14 cellular contexts compared by ENCODE assay signal in the genomic region with DNA sequence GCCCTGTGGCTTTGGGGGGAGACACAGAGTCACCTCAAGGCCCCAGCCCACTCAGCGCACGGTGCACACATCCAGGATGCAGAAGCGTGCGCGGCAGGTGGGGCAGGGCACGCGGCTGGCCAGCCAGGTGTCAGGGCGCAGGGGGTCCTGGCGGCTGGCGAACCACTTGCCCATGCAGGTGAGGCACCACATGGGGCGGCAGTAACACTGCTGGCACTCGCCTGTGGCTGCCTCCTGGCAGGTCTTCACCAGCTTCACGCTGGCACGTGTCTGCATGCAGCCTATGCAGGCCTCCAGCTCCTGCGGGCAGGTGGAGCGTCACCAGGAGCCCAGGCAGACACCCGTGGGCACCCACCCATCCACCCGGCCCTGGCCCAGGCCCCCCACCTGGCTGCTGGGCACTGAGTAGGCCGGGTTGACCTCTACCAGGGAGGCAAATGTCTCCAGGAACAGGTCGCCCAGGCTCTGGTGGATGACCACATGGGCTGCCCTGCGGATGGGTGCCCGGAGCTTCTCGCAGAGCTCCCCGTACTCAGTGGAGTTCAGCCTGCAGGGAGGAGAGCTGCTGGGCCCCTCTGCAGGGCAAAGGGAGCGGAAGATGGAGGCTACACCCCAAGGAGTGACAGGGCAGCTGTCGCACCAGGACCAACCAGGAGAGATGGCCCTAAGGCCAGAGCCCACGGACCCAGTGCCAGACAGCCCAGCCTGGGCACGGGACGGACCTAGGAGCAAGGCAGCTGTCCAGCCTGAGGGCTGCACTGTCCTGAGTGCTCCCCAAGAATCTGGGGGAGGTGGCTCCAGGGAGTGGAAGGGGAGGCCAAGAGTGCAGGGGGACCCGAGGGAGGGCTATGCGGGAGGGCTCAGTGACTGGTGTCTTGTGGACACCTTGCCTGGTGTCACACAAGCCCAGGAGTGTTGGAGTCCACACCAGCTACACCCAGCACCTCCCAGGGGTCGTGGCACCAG. TPM values are rescaled to one million over a fixed set of nuclear protein-coding genes. Genes with fewer than 3 reads are reported as not detected.
DNase-seq lines count a peak whose midpoint lies in the region; ATAC-seq and TF ChIP-seq lines count a peak whose summit lies in the region.
"Had no signal": no experiment of that assay in that cellular context is flagged by ENCODE, and none has a peak within 500 bp of the region (broad histone marks: within the 10 kb centered on the region; RNA-seq: fewer than 3 reads in every experiment).

No MANE protein-coding gene starts in this region.

- no peak overlapping the region for H3K4ac ChIP-seq in mesenchymal stem cell (ENCODE audit: low read depth in 1 of 2, low read length in 2 of 2)

- H2AFZ ChIP-seq in OCI-LY7 (ENCODE audit: low read length) (no peak overlapping the region), mesenchymal stem cell (ENCODE audit: low read depth, low read length) (no peak overlapping the region)

- TF ChIP-seq CTCF in C4-2B (conservative IDR thresholded peaks at IDR 0.05) (no peak), OCI-LY7 (conservative IDR thresholded peaks at IDR 0.05; ENCODE audit: low read length) (no peak)

- H4K20me1 ChIP-seq in OCI-LY7 (ENCODE audit: insufficient read depth, low read length), result peaks cover 18% of the 10 kb centered on the region; the same call in 1 of the 2 replicates

- peaks cover 62% of the 10 kb centered on the region for H3K79me2 ChIP-seq in OCI-LY7 (ENCODE audit: insufficient read depth, low read depth, low read length)

- no peak overlapping the region for H2BK12ac ChIP-seq in mesenchymal stem cell (ENCODE audit: low read length in 2 of 2)

- ATAC-seq in HG02763 (IDR thresholded peaks at IDR 0.05; ENCODE audit: unreplicated experiment), result no peak

- no peak overlapping the region for H2BK15ac ChIP-seq in mesenchymal stem cell (ENCODE audit: low read depth, poor library complexity, severe bottlenecking)

- no peaks in the 10 kb centered on the region for H3K27me3 ChIP-seq in mesenchymal stem cell (ENCODE audit: control insufficient read depth in 1 of 2, insufficient read depth in 1 of 2, low read length in 2 of 2)
- H3K27me3 ChIP-seq: adrenal gland, SJCRH30, upper lobe of left lung had no signal

- 97% methylated on average over 32 of the region's 32 CpGs for WGBS in mesenchymal stem cell

- H3K4me2 ChIP-seq in OCI-LY7 (ENCODE audit: low read length) (peak overlapping the region; percentile 91), mesenchymal stem cell (ENCODE audit: low read length, poor library complexity, severe bottlenecking) (no peak overlapping the region)

- H2BK5ac ChIP-seq in mesenchymal stem cell (ENCODE audit: low read depth, low read length, poor library complexity, severe bottlenecking), result no peak overlapping the region

- H2AK5ac ChIP-seq in mesenchymal stem cell (ENCODE audit: low read length, severe bottlenecking), result no peak overlapping the region

- no peak overlapping the region for H3K9ac ChIP-seq in mesenchymal stem cell (ENCODE audit: low read length)

- peak overlapping the region; percentile 76 for H3K4me3 ChIP-seq in OCI-LY7 (ENCODE audit: low read depth, low read length, poor library complexity, severe bottlenecking)
- no peak overlapping the region for H3K4me3 ChIP-seq in mesenchymal stem cell (ENCODE audit: insufficient read depth in 1 of 2, low read depth in 1 of 2, low read length in 2 of 2)
- H3K4me3 ChIP-seq: adrenal gland, SJCRH30, upper lobe of left lung had no signal

- CTCF ChIA-PET in OCI-LY7 (lab: Charles Lee; ENCODE audit: unreplicated experiment), result interaction anchor here (0.9 to 1.5 kb wide), 2 partner anchors 24 to 26 kb away, joined by 3 to 5 read pairs; no protein-coding TSS in a partner anchor

- TF ChIP-seq POLR2A in GM19099 (IDR thresholded peaks at IDR 0.05; ENCODE audit: extremely low read depth, insufficient read length, low read depth), result peak; percentile 30

- no peak overlapping the region for H2BK120ac ChIP-seq in mesenchymal stem cell (ENCODE audit: low read depth, low read length)

- peaks cover 69% of the 10 kb centered on the region for H3K36me3 ChIP-seq in OCI-LY7 (ENCODE audit: insufficient read depth, low read length)
- H3K36me3 ChIP-seq in mesenchymal stem cell (ENCODE audit: control insufficient read depth in 1 of 2, insufficient read depth in 2 of 2, low read depth in 1 of 2, low read length in 2 of 2), result peaks cover 30 to 34% of the 10 kb centered on the region in 2 experiments

- peak overlapping the region; percentile 37 for H4K91ac ChIP-seq in mesenchymal stem cell (ENCODE audit: low read length)

- DNase-seq in OCI-LY7 (ENCODE audit: low spot score) (peak; percentile 24), mesenchymal stem cell (no peak), AML-193 (lab: John Stamatoyannopoulos, UW) (no peak), CD1c-positive myeloid dendritic cell (ENCODE audit: extremely low spot score) (no peak), NCI-H187 (lab: John Stamatoyannopoulos, UW) (no peak)
- DNase-seq: NCI-H187 treated with DMSO at 0.1 percent for 48 hours; NK-92 treated with Interleukin-12 subunit alpha and Interleukin-12 subunit beta, amount 100 ng/mL, for 24 hours; SJCRH30; T1000 had no signal

- H3K27ac ChIP-seq in C4-2B (peak overlapping the region; percentile 97), OCI-LY7 (ENCODE audit: low read depth, low read length, poor library complexity, severe bottlenecking) (peak overlapping the region; percentile 85), mesenchymal stem cell (ENCODE audit: low read length, poor library complexity, severe bottlenecking) (no peak overlapping the region)
- H3K27ac ChIP-seq: SJCRH30, upper lobe of left lung had no signal

- no peak overlapping the region for H4K8ac ChIP-seq in mesenchymal stem cell (ENCODE audit: low read length)

- H3K79me1 ChIP-seq in mesenchymal stem cell (replicated peaks; ENCODE audit: low read length, poor library complexity, severe bottlenecking), result peaks cover 24% of the 10 kb centered on the region

- H3K4me1 ChIP-seq in OCI-LY7 (ENCODE audit: insufficient read depth, low read length, poor library complexity, severe bottlenecking), result peaks cover 66% of the 10 kb centered on the region
- H3K4me1 ChIP-seq in mesenchymal stem cell (ENCODE audit: control insufficient read depth, insufficient read depth, low read depth, low read length), result peaks cover 40% of the 10 kb centered on the region

- no peaks in the 10 kb centered on the region for H3K9me2 ChIP-seq in OCI-LY7 (ENCODE audit: insufficient read depth, low read length)

- H3K9me3 ChIP-seq in OCI-LY7 (ENCODE audit: low read length) (no peaks in the 10 kb centered on the region), mesenchymal stem cell (ENCODE audit: control insufficient read depth, low read length) (no peaks in the 10 kb centered on the region)
- H3K9me3 ChIP-seq: adrenal gland, SJCRH30, upper lobe of left lung had no signal

- no peak overlapping the region for H3K18ac ChIP-seq in mesenchymal stem cell (ENCODE audit: low read depth in 1 of 2, low read length in 2 of 2)

- no TSS peak for BruUV-seq in OCI-LY7 (replicated peaks; lab: Mats Ljungman, UMichigan)

- no peak overlapping the region for H3K23ac ChIP-seq in mesenchymal stem cell (ENCODE audit: low read length in 2 of 2)

- intact Hi-C loops in OCI-LY7 (cut with micrococcal nuclease; ENCODE audit: unreplicated experiment), result loop anchor here (2.0 to 10.0 kb wide), 3 partner anchors 499 to 1043 kb away; a partner anchor contains a TSS

- POLR2A ChIA-PET in OCI-LY7 (lab: Charles Lee), result interaction anchor here (4.2 kb wide), 1 partner anchor 8 kb away, joined by 16 read pairs; no protein-coding TSS in a partner anchor

- H3K14ac ChIP-seq in mesenchymal stem cell (ENCODE audit: low read length in 2 of 2), result no peak overlapping the region

RNA-seq across cellular contexts. Expression of a gene that starts 3.7 kb away (rescaled TPM):
- 35.1 and 44.0 TPM in 2 replicates for total RNA-seq in OCI-LY7 (2014; rRNA removed; shearing (Covaris generic))
- 34.2 and 39.2 TPM in 2 replicates for total RNA-seq in OCI-LY7 (2022)
- 22.0 TPM for polyA plus RNA-seq in mesenchymal stem cell (2013, experiment 1 of 2)
- 22.8 TPM for polyA plus RNA-seq in mesenchymal stem cell (2013, experiment 2 of 2)

RNA-seq across cellular contexts. Expression of a gene that starts 3.9 kb away (rescaled TPM):
- 100 and 130 TPM in 2 replicates for total RNA-seq in OCI-LY7 (2014; rRNA removed; shearing (Covaris generic))
- total RNA-seq in OCI-LY7 (2022), result 257 and 272 TPM in 2 replicates
- polyA plus RNA-seq in mesenchymal stem cell (2013, experiment 1 of 2), result 11.9 TPM
- 10.9 TPM for polyA plus RNA-seq in mesenchymal stem cell (2013, experiment 2 of 2)

RNA-seq across cellular contexts. Expression of a gene that starts 5.3 kb away (rescaled TPM):
- 191 and 196 TPM in 2 replicates for total RNA-seq in OCI-LY7 (2014; rRNA removed; shearing (Covaris generic))
- 159 and 161 TPM in 2 replicates for total RNA-seq in OCI-LY7 (2022)
- 45.8 TPM for polyA plus RNA-seq in mesenchymal stem cell (2013, experiment 1 of 2)
- polyA plus RNA-seq in mesenchymal stem cell (2013, experiment 2 of 2), result 48.7 TPM

RNA-seq across cellular contexts. Expression of a gene that starts 33.3 kb away (rescaled TPM):
- total RNA-seq in OCI-LY7 (2014; rRNA removed; shearing (Covaris generic)), result 0.98 and 1.4 TPM in 2 replicates
- total RNA-seq in OCI-LY7 (2022), result 1.5 and 1.8 TPM in 2 replicates
- 1.2 TPM for polyA plus RNA-seq in mesenchymal stem cell (2013, experiment 1 of 2)
- 0.95 TPM for polyA plus RNA-seq in mesenchymal stem cell (2013, experiment 2 of 2)
